Comparison of ENCODE assay signal across 8 cellular contexts in the genomic region with DNA sequence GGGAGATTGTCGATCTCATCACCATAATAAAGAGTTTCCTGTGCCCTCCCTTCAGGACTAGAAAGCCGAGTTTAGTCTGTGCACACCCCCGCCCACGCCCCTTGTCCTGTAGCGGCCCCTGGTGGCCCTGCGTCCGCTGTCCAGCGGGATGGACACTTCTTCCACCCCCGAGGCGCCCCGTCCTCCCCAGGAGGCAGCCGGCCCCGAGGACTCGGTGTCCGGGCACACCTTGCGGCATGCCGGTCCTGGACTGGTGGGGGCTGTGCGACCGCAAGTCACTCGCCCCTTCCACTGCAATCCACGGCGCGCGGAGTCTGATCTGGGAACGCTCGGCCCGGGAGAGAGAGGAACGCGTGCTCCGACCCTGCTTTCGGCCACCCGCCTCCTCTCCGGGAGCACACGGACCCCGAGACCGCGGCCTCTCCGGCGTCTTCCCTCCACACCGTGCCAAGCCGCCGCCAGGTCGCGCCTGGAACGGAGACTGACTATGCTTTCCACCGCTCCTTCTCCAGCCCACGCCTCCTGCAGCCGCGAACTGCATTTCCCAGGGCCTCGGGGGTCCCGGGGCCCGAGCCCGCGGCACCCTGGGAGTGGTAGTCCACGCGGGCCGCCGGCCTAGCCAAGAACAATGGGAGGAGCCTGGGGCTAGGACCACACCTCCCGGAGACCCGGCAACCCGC. TPM values are rescaled to one million over a fixed set of nuclear protein-coding genes. Genes with fewer than 3 reads are reported as not detected.
DNase-seq lines count a peak whose midpoint lies in the region; ATAC-seq and TF ChIP-seq lines count a peak whose summit lies in the region.

No MANE protein-coding gene starts in this region.

- H3K9me3 ChIP-seq in left lung, result no peaks in the 10 kb centered on the region

- H3K27ac Mint-ChIP-seq in activated CD4-positive, alpha-beta T cell treated with anti-CD3 and anti-CD28 coated beads, Interleukin-2, amount 10 ng/mL, durations not matched to agents 24 days and 14 days, result peak overlapping the region; percentile 93

- H3K9me3 Mint-ChIP-seq in activated CD4-positive, alpha-beta T cell treated with anti-CD3 and anti-CD28 coated beads, Interleukin-2, amount 10 ng/mL, durations not matched to agents 24 days and 14 days, result no peaks in the 10 kb centered on the region

- H3K4me3 Mint-ChIP-seq in activated CD4-positive, alpha-beta T cell treated with anti-CD3 and anti-CD28 coated beads, Interleukin-2, amount 10 ng/mL, durations not matched to agents 24 days and 14 days, result peak overlapping the region; percentile 92

- H3K27me3 ChIP-seq in left lung, result no peaks in the 10 kb centered on the region

- H3K27ac ChIP-seq in left lung, result peak overlapping the region; percentile 83 to 90

- intact Hi-C loops in activated CD4-positive, alpha-beta T cell treated with anti-CD3 and anti-CD28 coated beads, Interleukin-2, amount 10 ng/mL, durations not matched to agents 24 days and 14 days (cut with micrococcal nuclease), result loop anchor here (1.0 to 5.0 kb wide), 11 partner anchors 15 to 398 kb away; a partner anchor contains a TSS
- intact Hi-C loops in left lung (cut with DNase I), result no loop called here

- peaks cover 57% of the 10 kb centered on the region for H3K36me3 Mint-ChIP-seq in activated CD4-positive, alpha-beta T cell treated with anti-CD3 and anti-CD28 coated beads, Interleukin-2, amount 10 ng/mL, durations not matched to agents 24 days and 14 days (ENCODE audit: low read depth)

- peak; percentile 59 for ATAC-seq in GM19025 (IDR thresholded peaks at IDR 0.05; ENCODE audit: low read depth, unreplicated experiment)
- ATAC-seq in HG03280 (IDR thresholded peaks at IDR 0.05; ENCODE audit: unreplicated experiment), result peak; percentile 57
- peak; percentile 93 for ATAC-seq in left lung

- H3K4me3 ChIP-seq in AG09309 (ENCODE audit: control insufficient read depth, low read depth, low read length) (peak overlapping the region; percentile 94), left lung (peak overlapping the region; percentile 58 to 95)

- TF ChIP-seq CTCF in AG09309 (IDR thresholded peaks at IDR 0.05; ENCODE audit: control insufficient read depth, insufficient read depth, low read depth, low read length, missing control alignments) (peak; percentile 91), left lung (IDR thresholded peaks at IDR 0.05) (peak; percentile 92 to 94)

- no peaks in the 10 kb centered on the region for H3K27me3 Mint-ChIP-seq in activated CD4-positive, alpha-beta T cell treated with anti-CD3 and anti-CD28 coated beads, Interleukin-2, amount 10 ng/mL, durations not matched to agents 24 days and 14 days

- peak; percentile 33 for DNase-seq in AG09309 (ENCODE audit: low read depth)
- peak; percentile 98 for DNase-seq in NCI-H524 (lab: John Stamatoyannopoulos, UW)
- DNase-seq in activated CD4-positive, alpha-beta T cell treated with anti-CD3 and anti-CD28 coated beads, Interleukin-2, amount 10 ng/mL, durations not matched to agents 24 days and 14 days, result peak; percentile 99
- DNase-seq in cortex of kidney (lab: John Stamatoyannopoulos, UW), result peak; percentile 72
- peak; percentile 96 to 97 for DNase-seq in left lung
- DNase-seq in stimulated activated CD4-positive, alpha-beta T cell treated with anti-CD3 and anti-CD28 coated beads, Interleukin-2, amount 100 ng/mL, for 4 hours (ENCODE audit: low read depth), result peak; percentile 97

- peaks cover 12 to 37% of the 10 kb centered on the region in 2 donors for H3K4me1 ChIP-seq in left lung

- H3K4me1 Mint-ChIP-seq in activated CD4-positive, alpha-beta T cell treated with anti-CD3 and anti-CD28 coated beads, Interleukin-2, amount 10 ng/mL, durations not matched to agents 24 days and 14 days, result peaks cover 50% of the 10 kb centered on the region

- peaks cover 0 to 26% of the 10 kb centered on the region in 2 donors for H3K36me3 ChIP-seq in left lung

RNA-seq across cellular contexts. Expression of a gene that starts 0.7 kb away (rescaled TPM):
- 60.0 and 64.5 TPM in 2 replicates for total RNA-seq in activated CD4-positive, alpha-beta T cell treated with anti-CD3 and anti-CD28 coated beads, Interleukin-2, amount 10 ng/mL, durations not matched to agents 24 days and 14 days
- 10 to 100 TPM; 29.4 to 39.1 TPM for total RNA-seq in left lung

RNA-seq across cellular contexts. Expression of a gene that starts 12.8 kb away (rescaled TPM):
- 140 and 142 TPM in 2 replicates for total RNA-seq in activated CD4-positive, alpha-beta T cell treated with anti-CD3 and anti-CD28 coated beads, Interleukin-2, amount 10 ng/mL, durations not matched to agents 24 days and 14 days
- under 1 TPM; 0.15 to 0.31 TPM for total RNA-seq in left lung

RNA-seq across cellular contexts. Expression of a gene that starts 25.1 kb away (rescaled TPM):
- 62.4 and 75.2 TPM in 2 replicates for total RNA-seq in activated CD4-positive, alpha-beta T cell treated with anti-CD3 and anti-CD28 coated beads, Interleukin-2, amount 10 ng/mL, durations not matched to agents 24 days and 14 days
- 10 to 100 TPM; 14.1 to 25.8 TPM for total RNA-seq in left lung

RNA-seq across cellular contexts. Expression of a gene that starts 28.1 kb away (rescaled TPM):
- total RNA-seq in activated CD4-positive, alpha-beta T cell treated with anti-CD3 and anti-CD28 coated beads, Interleukin-2, amount 10 ng/mL, durations not matched to agents 24 days and 14 days, result 26.9 and 28.2 TPM in 2 replicates
- 10 to 100 TPM; 15.2 to 16.6 TPM for total RNA-seq in left lung

RNA-seq across cellular contexts. Expression of a gene that starts 28.3 kb away (rescaled TPM):
- total RNA-seq in activated CD4-positive, alpha-beta T cell treated with anti-CD3 and anti-CD28 coated beads, Interleukin-2, amount 10 ng/mL, durations not matched to agents 24 days and 14 days, result 44.9 and 46.7 TPM in 2 replicates
- total RNA-seq in left lung, result 10 to 100 TPM; 59.6 to 90.3 TPM

Comparison
In these comparisons a context has a peak if more than half of its experiments do, and no peak if none do; other contexts are left out.
1. Peak in every context shown above with its lines: DNase-seq, ATAC-seq, H3K4me3 ChIP-seq and H3K27ac ChIP-seq.
2. DNase-seq: peak in every context shown above with its lines; median percentile 99 in activated CD4-positive, alpha-beta T cell treated with anti-CD3 and anti-CD28 coated beads, Interleukin-2, amount 10 ng/mL, durations not matched to agents 24 days and 14 days; 98 in NCI-H524; 97 in stimulated activated CD4-positive, alpha-beta T cell treated with anti-CD3 and anti-CD28 coated beads, Interleukin-2, amount 100 ng/mL, for 4 hours; 96 in left lung; 72 in cortex of kidney; 33 in AG09309.
3. RNA of a gene that starts 12.8 kb away (total RNA-seq): 140 to 142 TPM in activated CD4-positive, alpha-beta T cell treated with anti-CD3 and anti-CD28 coated beads, Interleukin-2, amount 10 ng/mL, durations not matched to agents 24 days and 14 days; 0.15 to 0.31 TPM in left lung; every median in the first group is over 100 times any median in the second.